Comparison of ENCODE assay signal across 21 cellular contexts in the genomic region with DNA sequence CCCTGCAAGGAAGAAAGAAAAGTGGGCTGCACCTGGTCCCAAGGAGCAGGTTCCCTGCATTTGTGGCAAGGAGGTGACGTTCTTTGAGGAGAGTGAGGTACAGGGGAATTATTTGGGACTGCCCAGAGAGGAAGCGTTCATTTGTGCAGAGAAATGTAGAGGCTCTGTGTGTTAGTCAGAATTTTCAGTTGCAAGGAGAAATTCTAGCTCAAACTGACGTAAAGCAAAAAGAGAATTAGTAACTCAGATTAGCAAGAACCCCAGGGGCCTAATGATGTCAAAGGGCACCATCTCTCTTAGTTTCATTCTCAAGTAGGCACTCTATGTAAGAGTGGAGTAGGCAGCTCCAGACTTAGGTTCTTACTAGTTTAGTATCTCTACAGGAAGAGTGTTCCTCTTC. TPM values are rescaled to one million over a fixed set of nuclear protein-coding genes. Genes with fewer than 3 reads are reported as not detected.
A peak's percentile ranks its signal among the peaks of the same experiment; 100 is the strongest.
DNase-seq lines count a peak whose midpoint lies in the region; ATAC-seq, FAIRE-seq and TF ChIP-seq lines count a peak whose summit lies in the region.
"Had no signal": no experiment of that assay in that cellular context is flagged by ENCODE, and none has a peak within 500 bp of the region (broad histone marks: within the 10 kb centered on the region; RNA-seq: fewer than 3 reads in every experiment).

No MANE protein-coding gene starts in this region.

- no peak overlapping the region for H3K4me3 Mint-ChIP-seq in activated CD4-positive, alpha-beta memory T cell treated with anti-CD3 and anti-CD28 coated beads for 36 hours
- no peak overlapping the region for H3K4me3 Mint-ChIP-seq in activated CD4-positive, alpha-beta memory T cell treated with anti-CD3 and anti-CD28 coated beads, Interleukin-2, amount 10 ng/mL, durations not matched to agents 7 days and 5 days
- H3K4me3 Mint-ChIP-seq in activated B cell treated with CpG ODN at 0.5 μM for 24 hours: peak overlapping the region; percentile 36

- no peak for TF ChIP-seq CTCF in activated B cell treated with CpG ODN at 0.5 μM for 24 hours (IDR thresholded peaks at IDR 0.05)

- peaks cover 11 to 15% of the 10 kb centered on the region in 2 donors for H3K4me1 ChIP-seq in small intestine (ENCODE audit: control insufficient read depth in 2 of 2, insufficient read depth in 1 of 2, low read depth in 1 of 2, low read length in 1 of 2)

- peak; percentile 8 for ATAC-seq in GM19463 (IDR thresholded peaks at IDR 0.05; ENCODE audit: unreplicated experiment)
- peak; percentile 9 for ATAC-seq in activated B cell treated with CpG ODN at 0.5 μM for 24 hours (ENCODE audit: low read depth)
- ATAC-seq in HG02970 (IDR thresholded peaks at IDR 0.05; ENCODE audit: low FRiP score, unreplicated experiment): no peak

- FAIRE-seq in small intestine (lab: Jason Lieb, UNC): no peak
- FAIRE-seq: colon, endothelial cell of umbilical vein had no signal

- H3K9me3 ChIP-seq in small intestine (ENCODE audit: control insufficient read depth, low read depth): no peaks in the 10 kb centered on the region
- H3K9me3 ChIP-seq: stomach, vagina had no signal

- H3K4me3 ChIP-seq in small intestine (ENCODE audit: low read depth in 1 of 2, low read length in 2 of 2): no peak overlapping the region
- H3K4me3 ChIP-seq: vagina had no signal

- no peak for DNase-seq in activated CD4-positive, alpha-beta memory T cell treated with anti-CD3 and anti-CD28 coated beads for 36 hours
- DNase-seq in activated CD4-positive, alpha-beta memory T cell treated with anti-CD3 and anti-CD28 coated beads, Interleukin-2, amount 10 ng/mL, durations not matched to agents 7 days and 5 days: no peak
- no peak for DNase-seq in activated B cell treated with CpG ODN at 0.5 μM for 24 hours
- DNase-seq in small intestine: peak; percentile 55
- no peak for DNase-seq in NCI-H446 treated with DMSO at 0.1 percent for 48 hours (lab: John Stamatoyannopoulos, UW)
- no peak for DNase-seq in stimulated activated CD4-positive, alpha-beta T cell treated with anti-CD3 and anti-CD28 coated beads, Interleukin-12 subunit alpha, Interleukin-12 subunit beta, amount 100 ng/mL, for 4 hours
- DNase-seq: activated CD8-positive, alpha-beta memory T cell treated with anti-CD3 and anti-CD28 coated beads for 24 hours; activated effector memory CD4-positive, alpha-beta T cell treated with anti-CD3 and anti-CD28 coated beads, Interleukin-2, amount 50 U/mL, for 16 hours; foreskin fibroblast; NCI-H1105 treated with DMSO at 0.1 percent for 48 hours; RPMI8226; stomach had no signal

- H3K27ac ChIP-seq in small intestine (ENCODE audit: low read depth in 1 of 2, low read length in 1 of 2): peak overlapping the region; percentile 83 to 84
- H3K27ac ChIP-seq: vagina had no signal

- POLR2A ChIA-PET in activated CD4-positive, alpha-beta memory T cell treated with anti-CD3 and anti-CD28 coated beads for 36 hours (lab: Charles Lee): no interaction called here
- POLR2A ChIA-PET in activated CD4-positive, alpha-beta memory T cell treated with anti-CD3 and anti-CD28 coated beads, Interleukin-2, amount 10 ng/mL, durations not matched to agents 7 days and 5 days (lab: Charles Lee): interaction anchor here (1.8 kb wide), 1 partner anchor 79 kb away, joined by 6 read pairs; no protein-coding TSS in a partner anchor
- POLR2A ChIA-PET in activated B cell treated with CpG ODN at 0.5 μM for 24 hours (lab: Charles Lee): no interaction called here

- H3K36me3 Mint-ChIP-seq in activated CD4-positive, alpha-beta memory T cell treated with anti-CD3 and anti-CD28 coated beads for 36 hours: peaks cover 17% of the 10 kb centered on the region
- peaks cover 14% of the 10 kb centered on the region for H3K36me3 Mint-ChIP-seq in activated CD4-positive, alpha-beta memory T cell treated with anti-CD3 and anti-CD28 coated beads, Interleukin-2, amount 10 ng/mL, durations not matched to agents 7 days and 5 days (ENCODE audit: low read depth)
- H3K36me3 Mint-ChIP-seq in activated B cell treated with CpG ODN at 0.5 μM for 24 hours (ENCODE audit: low read depth): peaks cover 6% of the 10 kb centered on the region

- intact Hi-C loops in activated CD4-positive, alpha-beta memory T cell treated with anti-CD3 and anti-CD28 coated beads for 36 hours (cut with micrococcal nuclease): loop anchor here (1.0 to 10.0 kb wide), 6 partner anchors 10 to 1656 kb away; a partner anchor contains a TSS
- intact Hi-C loops in activated B cell treated with CpG ODN at 0.5 μM for 24 hours (cut with micrococcal nuclease): loop anchor here (1.0 to 10.0 kb wide), 7 partner anchors 111 to 1326 kb away; a partner anchor contains a TSS

- H3K27me3 ChIP-seq in small intestine (ENCODE audit: control insufficient read depth in 2 of 2, insufficient read depth in 2 of 2, low read length in 2 of 2): no peaks in the 10 kb centered on the region
- H3K27me3 ChIP-seq: stomach, vagina had no signal

- H3K27me3 Mint-ChIP-seq in activated CD4-positive, alpha-beta memory T cell treated with anti-CD3 and anti-CD28 coated beads for 36 hours: no peaks in the 10 kb centered on the region
- H3K27me3 Mint-ChIP-seq in activated CD4-positive, alpha-beta memory T cell treated with anti-CD3 and anti-CD28 coated beads, Interleukin-2, amount 10 ng/mL, durations not matched to agents 7 days and 5 days: no peaks in the 10 kb centered on the region
- H3K27me3 Mint-ChIP-seq in activated B cell treated with CpG ODN at 0.5 μM for 24 hours: no peaks in the 10 kb centered on the region

- H3K27ac Mint-ChIP-seq in activated CD4-positive, alpha-beta memory T cell treated with anti-CD3 and anti-CD28 coated beads for 36 hours: peak overlapping the region; percentile 81
- H3K27ac Mint-ChIP-seq in activated CD4-positive, alpha-beta memory T cell treated with anti-CD3 and anti-CD28 coated beads, Interleukin-2, amount 10 ng/mL, durations not matched to agents 7 days and 5 days: no peak overlapping the region
- peak overlapping the region; percentile 74 for H3K27ac Mint-ChIP-seq in activated B cell treated with CpG ODN at 0.5 μM for 24 hours

- no peaks in the 10 kb centered on the region for H3K9me3 Mint-ChIP-seq in activated CD4-positive, alpha-beta memory T cell treated with anti-CD3 and anti-CD28 coated beads for 36 hours
- no peaks in the 10 kb centered on the region for H3K9me3 Mint-ChIP-seq in activated CD4-positive, alpha-beta memory T cell treated with anti-CD3 and anti-CD28 coated beads, Interleukin-2, amount 10 ng/mL, durations not matched to agents 7 days and 5 days
- H3K9me3 Mint-ChIP-seq in activated B cell treated with CpG ODN at 0.5 μM for 24 hours: no peaks in the 10 kb centered on the region

- CTCF ChIA-PET in activated CD4-positive, alpha-beta memory T cell treated with anti-CD3 and anti-CD28 coated beads for 36 hours (lab: Charles Lee): interaction anchor here (1.2 kb wide), 1 partner anchor 19 kb away, joined by 3 read pairs; no protein-coding TSS in a partner anchor
- CTCF ChIA-PET in activated CD4-positive, alpha-beta memory T cell treated with anti-CD3 and anti-CD28 coated beads, Interleukin-2, amount 10 ng/mL, durations not matched to agents 7 days and 5 days (lab: Charles Lee): no interaction called here
- CTCF ChIA-PET in activated B cell treated with CpG ODN at 0.5 μM for 24 hours (lab: Charles Lee): interaction anchor here (0.9 to 1.3 kb wide), 3 partner anchors 41 to 355 kb away, joined by 3 to 4 read pairs (median 3); no protein-coding TSS in a partner anchor

- peaks cover 41% of the 10 kb centered on the region for H3K4me1 Mint-ChIP-seq in activated CD4-positive, alpha-beta memory T cell treated with anti-CD3 and anti-CD28 coated beads for 36 hours (ENCODE audit: low read depth)
- H3K4me1 Mint-ChIP-seq in activated CD4-positive, alpha-beta memory T cell treated with anti-CD3 and anti-CD28 coated beads, Interleukin-2, amount 10 ng/mL, durations not matched to agents 7 days and 5 days: peaks cover 34% of the 10 kb centered on the region
- peaks cover 50% of the 10 kb centered on the region for H3K4me1 Mint-ChIP-seq in activated B cell treated with CpG ODN at 0.5 μM for 24 hours

- 48 to 69% (median 58%) methylated on average over 3 of the region's 3 CpGs for whole genome bisulfite sequencing in small intestine, 3 donors

- no peaks in the 10 kb centered on the region for H3K36me3 ChIP-seq in small intestine (ENCODE audit: control insufficient read depth in 2 of 2, insufficient read depth in 2 of 2, low read length in 2 of 2)
- H3K36me3 ChIP-seq: stomach, vagina had no signal

RNA-seq across cellular contexts. Expression of a gene that starts 2.4 kb away (rescaled TPM):
- total RNA-seq in activated CD4-positive, alpha-beta memory T cell treated with anti-CD3 and anti-CD28 coated beads for 36 hours: 100 to 1,000 TPM; 554 to 573 TPM
- total RNA-seq in activated CD4-positive, alpha-beta memory T cell treated with anti-CD3 and anti-CD28 coated beads, Interleukin-2, amount 10 ng/mL, durations not matched to agents 7 days and 5 days: 100 to 1,000 TPM; 315 TPM
- total RNA-seq in activated B cell treated with CpG ODN at 0.5 μM for 24 hours: 205 and 237 TPM in 2 replicates
- polyA plus RNA-seq in small intestine: 100 to 1,000 TPM; 483 to 881 (median 628) TPM

RNA-seq across cellular contexts. Expression of a gene that starts 50.7 kb away (rescaled TPM):
- not detected for total RNA-seq in activated CD4-positive, alpha-beta memory T cell treated with anti-CD3 and anti-CD28 coated beads for 36 hours
- total RNA-seq in activated CD4-positive, alpha-beta memory T cell treated with anti-CD3 and anti-CD28 coated beads, Interleukin-2, amount 10 ng/mL, durations not matched to agents 7 days and 5 days: not detected
- total RNA-seq in activated B cell treated with CpG ODN at 0.5 μM for 24 hours: not detected in 2 replicates
- 10 to 100 TPM in 2 of 3 donors, 1 to 10 TPM in 1; 6.5 to 25.7 (median 12.1) TPM for polyA plus RNA-seq in small intestine
- total RNA-seq: A673, Daoy, endothelial cell of umbilical vein, H4, kidney epithelial cell had no signal
- polyA plus RNA-seq: endothelial cell of umbilical vein had no signal
